In genomic region chr2:205574041-205574440, GRCh38 we compare ENCODE assay signal across 1 cellular context.
TF ChIP-seq lines count a peak whose summit lies in the region.

No MANE protein-coding gene starts in this region.

TF ChIP-seq in IMR-90, 13 proteins besides CTCF, POLR2A, EP300 and RAD21:
- TF ChIP-seq CHD1 (IDR thresholded peaks at IDR 0.05; ENCODE audit: low read depth, low read length), result no peak
- no peak for TF ChIP-seq ELK1 (IDR thresholded peaks at IDR 0.05; ENCODE audit: borderline replicate concordance, low read depth, low read length)
- no peak for TF ChIP-seq CEBPB (IDR thresholded peaks at IDR 0.05; ENCODE audit: low read depth, low read length)
- no peak for TF ChIP-seq USF2 (IDR thresholded peaks at IDR 0.05; ENCODE audit: low read depth, low read length)
- TF ChIP-seq SMC3 (IDR thresholded peaks at IDR 0.05; ENCODE audit: low read depth, low read length), result no peak
- no peak for TF ChIP-seq RFX5 (IDR thresholded peaks at IDR 0.05; ENCODE audit: low read depth, low read length)
- TF ChIP-seq BHLHE40 (IDR thresholded peaks at IDR 0.05; ENCODE audit: low read depth, low read length), result no peak
- no peak for TF ChIP-seq RCOR1 (IDR thresholded peaks at IDR 0.05; ENCODE audit: insufficient replicate concordance, low read length)
- no peak for TF ChIP-seq MAFK (IDR thresholded peaks at IDR 0.05; ENCODE audit: low read depth, low read length)
